Comparison of ENCODE assay signal across 13 cellular contexts in the genomic region with DNA sequence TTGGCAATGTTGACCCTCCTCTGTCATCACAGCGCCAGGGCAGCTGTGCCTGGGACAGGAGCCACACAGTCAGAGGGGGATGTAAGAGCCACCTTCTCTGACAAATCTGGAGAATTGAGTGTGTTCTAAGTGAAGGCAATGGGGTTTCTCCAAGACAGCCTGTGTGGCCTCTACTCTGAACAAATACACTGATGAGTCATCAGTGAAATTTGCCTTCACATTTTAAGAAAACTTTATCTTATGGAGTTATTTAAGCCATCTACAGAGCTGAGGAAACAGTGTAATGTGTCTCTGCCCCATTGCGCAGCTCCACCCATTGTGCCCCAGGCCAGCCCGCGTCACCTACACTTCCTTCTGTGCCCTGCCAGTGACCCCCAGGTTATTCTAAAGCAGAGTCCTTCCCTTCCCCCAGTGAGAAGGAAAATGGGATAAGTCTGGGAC. TPM values are rescaled to one million over a fixed set of nuclear protein-coding genes. Genes with fewer than 3 reads are reported as not detected.
A peak's percentile ranks its signal among the peaks of the same experiment; 100 is the strongest.
DNase-seq lines count a peak whose midpoint lies in the region; ATAC-seq and TF ChIP-seq lines count a peak whose summit lies in the region.
"Had no signal": no experiment of that assay in that cellular context is flagged by ENCODE, and none has a peak within 500 bp of the region (broad histone marks: within the 10 kb centered on the region; RNA-seq: fewer than 3 reads in every experiment).

No MANE protein-coding gene starts in this region.

- TF ChIP-seq CTCF in GM10266 (IDR thresholded peaks at IDR 0.05; ENCODE audit: control insufficient read depth, insufficient read depth, low read depth, missing control alignments), result no peak
- no peak for TF ChIP-seq CTCF in RWPE2 (IDR thresholded peaks at IDR 0.05; ENCODE audit: poor library complexity, severe bottlenecking)
- TF ChIP-seq CTCF in fibroblast of lung (conservative IDR thresholded peaks at IDR 0.05 in 1 of 2, IDR thresholded peaks at IDR 0.05 in 1 of 2; ENCODE audit: low read depth in 1 of 2, low read length in 2 of 2), result no peak

- H3K4me1 ChIP-seq in RWPE2 (ENCODE audit: insufficient read depth, poor library complexity, severe bottlenecking) (peaks cover 15% of the 10 kb centered on the region), fibroblast of lung (ENCODE audit: control insufficient read depth, extremely low read depth, insufficient read depth, low read length) (peaks cover 10% of the 10 kb centered on the region)

- H2AFZ ChIP-seq in fibroblast of lung (ENCODE audit: low read length), result peak overlapping the region; percentile 80

- no peak overlapping the region for H3K9ac ChIP-seq in fibroblast of lung (ENCODE audit: insufficient read depth, low read length)

- no peaks in the 10 kb centered on the region for H3K9me3 ChIP-seq in RWPE2 (ENCODE audit: severe bottlenecking)
- H3K9me3 ChIP-seq in fibroblast of lung (ENCODE audit: control insufficient read depth, insufficient read depth, low read depth, low read length), result no peaks in the 10 kb centered on the region
- H3K9me3 ChIP-seq: HAP-1 had no signal

- no peaks in the 10 kb centered on the region for H4K20me1 ChIP-seq in fibroblast of lung (ENCODE audit: control insufficient read depth, extremely low read depth, insufficient read depth, low read length)

- H3K36me3 ChIP-seq in RWPE2 (ENCODE audit: low read depth), result no peaks in the 10 kb centered on the region
- no peaks in the 10 kb centered on the region for H3K36me3 ChIP-seq in fibroblast of lung (ENCODE audit: control insufficient read depth, insufficient read depth, low read length)
- H3K36me3 ChIP-seq: HAP-1 had no signal

- no peaks in the 10 kb centered on the region for H3K27me3 ChIP-seq in RWPE2 (ENCODE audit: insufficient read depth, poor library complexity, severe bottlenecking)
- H3K27me3 ChIP-seq in fibroblast of lung (ENCODE audit: control insufficient read depth, insufficient read depth, low read length), result no peaks in the 10 kb centered on the region

- H3K27ac ChIP-seq in RWPE2 (ENCODE audit: poor library complexity, severe bottlenecking) (no peak overlapping the region), fibroblast of lung (ENCODE audit: insufficient read depth, low read length) (peak overlapping the region; percentile 27)

- ATAC-seq in RWPE2 (ENCODE audit: low read depth) (peak; percentile 80), sciatic nerve (peak; percentile 4), GM21529 (IDR thresholded peaks at IDR 0.05; ENCODE audit: unreplicated experiment) (no peak), GM19467 (IDR thresholded peaks at IDR 0.05; ENCODE audit: unreplicated experiment) (no peak), GM21526 (IDR thresholded peaks at IDR 0.05; ENCODE audit: low FRiP score, unreplicated experiment) (no peak)

- in situ Hi-C loops in ACHN (cut with HindIII; ENCODE audit: low pct_ligation_motif_present, low pct_unique_long_range_greater_than_20kb, low sequenced_read_pairs), result no loop called here

- H3K79me2 ChIP-seq in fibroblast of lung (ENCODE audit: control insufficient read depth, insufficient read depth, low read length), result no peaks in the 10 kb centered on the region

- H3K4me2 ChIP-seq in fibroblast of lung (ENCODE audit: extremely low read depth, insufficient read depth, low read length), result peak overlapping the region; percentile 65

- intact Hi-C loops in sciatic nerve (cut with DNase I), result no loop called here

- no peak overlapping the region for H3K4me3 ChIP-seq in RWPE2 (ENCODE audit: severe bottlenecking)
- no peak overlapping the region for H3K4me3 ChIP-seq in fibroblast of lung (replicated peaks in 1 of 4; ENCODE audit: control extremely low read depth in 1 of 4, insufficient read depth in 1 of 4, low read depth in 3 of 4, low read length in 4 of 4)
- H3K4me3 ChIP-seq: HAP-1 had no signal

- DNase-seq in GM10266 (ENCODE audit: extremely low spot score) (peak; percentile 9), RWPE2 (ENCODE audit: low spot score) (no peak), fibroblast of lung (ENCODE audit: low read depth in 2 of 2) (peak; percentile 81 to 90), sciatic nerve (ENCODE audit: low spot score) (no peak), ACHN (no peak)
- DNase-seq: cortex of kidney; NK-92 treated with Interleukin-12 subunit alpha and Interleukin-12 subunit beta, amount 100 ng/mL, for 24 hours; stimulated activated CD4-positive, alpha-beta T cell treated with anti-CD3 and anti-CD28 coated beads, Interleukin-4, amount 100 ng/mL, for 24 hours had no signal

RNA-seq across cellular contexts. Expression of a gene that starts 21.6 kb away (rescaled TPM):
- total RNA-seq in fibroblast of lung, result 5.6 and 11.7 TPM in 2 replicates
- 2.2 and 2.3 TPM in 2 replicates for polyA plus RNA-seq in fibroblast of lung
- polyA plus RNA-seq in fibroblast of lung (2012), result 1.5 and 2.3 TPM in 2 replicates
- polyA minus RNA-seq in fibroblast of lung (ENCODE audit: low replicate concordance), result 20.2 TPM in 1 of 2 replicates, not detected in the other
- 25.1 TPM for total RNA-seq in sciatic nerve
- polyA plus RNA-seq: IgD-negative memory B cell had no signal

Comparison
In these comparisons a context has a peak if more than half of its experiments do, and no peak if none do; other contexts are left out.
1. DNase-seq: peak in GM10266 (single experiment) and fibroblast of lung (2 of 2); none in RWPE2 (single experiment), sciatic nerve (single experiment) and ACHN (single experiment).
2. ATAC-seq: peak in RWPE2 (single experiment) and sciatic nerve (single experiment); none in GM21529 (single experiment), GM19467 (single experiment) and GM21526 (single experiment).